15 cellular contexts compared by ENCODE assay signal in genomic region chr21:17602874-17603273, GRCh38. TPM values are rescaled to one million over a fixed set of nuclear protein-coding genes. Genes with fewer than 3 reads are reported as not detected.
A peak's percentile ranks its signal among the peaks of the same experiment; 100 is the strongest.
DNase-seq lines count a peak whose midpoint lies in the region; TF ChIP-seq lines count a peak whose summit lies in the region.
"Had no signal": no experiment of that assay in that cellular context is flagged by ENCODE, and none has a peak within 500 bp of the region (broad histone marks: within the 10 kb centered on the region; RNA-seq: fewer than 3 reads in every experiment).

No MANE protein-coding gene starts in this region.

- H3K79me1 ChIP-seq in mesenchymal stem cell (replicated peaks; ENCODE audit: low read length, poor library complexity, severe bottlenecking), result peaks cover 12% of the 10 kb centered on the region

- no peak overlapping the region for H3K18ac ChIP-seq in mesenchymal stem cell (ENCODE audit: low read depth in 1 of 2, low read length in 2 of 2)

- in situ Hi-C loops in transverse colon (cut with MboI; ENCODE audit: low pct_ligation_motif_present in 1 of 4, low pct_unique_long_range_greater_than_20kb in 1 of 4, low sequenced_read_pairs in 3 of 4), result no loop called here

- H3K27ac ChIP-seq in mesenchymal stem cell (ENCODE audit: low read length, poor library complexity, severe bottlenecking) (no peak overlapping the region), transverse colon (no peak overlapping the region)
- H3K27ac ChIP-seq: body of pancreas, KMS-11 had no signal

- H2AFZ ChIP-seq in mesenchymal stem cell (ENCODE audit: low read depth, low read length), result no peak overlapping the region

- H3K27me3 ChIP-seq in mesenchymal stem cell (ENCODE audit: control insufficient read depth in 1 of 2, insufficient read depth in 1 of 2, low read length in 2 of 2), result no peaks in the 10 kb centered on the region
- H3K27me3 ChIP-seq in transverse colon, result no peaks in the 10 kb centered on the region
- H3K27me3 ChIP-seq: body of pancreas had no signal

- peak; percentile 49 for DNase-seq in Daoy (ENCODE audit: low read depth)
- DNase-seq in Kasumi-1 (lab: John Stamatoyannopoulos, UW), result peak; percentile 9
- peak; percentile 55 for DNase-seq in astrocyte of the hippocampus (ENCODE audit: low read depth, low spot score)
- peak; percentile 18 for DNase-seq in mesenchymal stem cell
- no peak for DNase-seq in stimulated activated CD4-positive, alpha-beta T cell treated with anti-CD3 and anti-CD28 coated beads, Interleukin-2, amount 100 ng/mL, for 48 hours
- no peak for DNase-seq in OCI-M1 (lab: John Stamatoyannopoulos, UW)
- no peak for DNase-seq in transverse colon
- DNase-seq in NCI-H82 treated with DMSO at 0.1 percent for 48 hours (lab: John Stamatoyannopoulos, UW; ENCODE audit: unreplicated experiment), result no peak
- DNase-seq: body of pancreas; DMS 273 treated with DMSO at 0.1 percent for 48 hours; foreskin melanocyte; natural killer cell; NCI-H1694 treated with DMSO at 0.1 percent for 48 hours; stimulated activated naive CD8-positive, alpha-beta T cell treated with anti-CD3 and anti-CD28 coated beads, Interleukin-15, amount 100 ng/mL, for 72 hours had no signal

- no peak for TF ChIP-seq EP300 in transverse colon (IDR thresholded peaks at IDR 0.05; ENCODE audit: low read depth)

- H3K4me3 ChIP-seq in mesenchymal stem cell (ENCODE audit: insufficient read depth in 1 of 2, low read depth in 1 of 2, low read length in 2 of 2) (no peak overlapping the region), transverse colon (no peak overlapping the region)
- H3K4me3 ChIP-seq: body of pancreas had no signal

- H2BK15ac ChIP-seq in mesenchymal stem cell (ENCODE audit: low read depth, poor library complexity, severe bottlenecking), result no peak overlapping the region

- H2BK5ac ChIP-seq in mesenchymal stem cell (ENCODE audit: low read depth, low read length, poor library complexity, severe bottlenecking), result no peak overlapping the region

- H3K4me1 ChIP-seq in mesenchymal stem cell (ENCODE audit: control insufficient read depth, insufficient read depth, low read depth, low read length), result peaks cover under 1% of the 10 kb centered on the region
- H3K4me1 ChIP-seq in transverse colon, result peaks cover 0 to 12% (median 8%) of the 10 kb centered on the region in 4 donors
- H3K4me1 ChIP-seq: body of pancreas had no signal

- peak overlapping the region; percentile 11 for H3K9ac ChIP-seq in mesenchymal stem cell (ENCODE audit: low read length)
- H3K9ac ChIP-seq: KMS-11 had no signal

- peaks cover 7 to 94% of the 10 kb centered on the region in 2 experiments for H3K36me3 ChIP-seq in mesenchymal stem cell (ENCODE audit: control insufficient read depth in 1 of 2, insufficient read depth in 2 of 2, low read depth in 1 of 2, low read length in 2 of 2)
- H3K36me3 ChIP-seq in transverse colon, result peaks cover 0 to 48% (median 20%) of the 10 kb centered on the region in 4 donors

- H4K91ac ChIP-seq in mesenchymal stem cell (ENCODE audit: low read length), result no peak overlapping the region

- H3K9me3 ChIP-seq in mesenchymal stem cell (ENCODE audit: control insufficient read depth, low read length) (no peaks in the 10 kb centered on the region), transverse colon (no peaks in the 10 kb centered on the region)
- H3K9me3 ChIP-seq: body of pancreas had no signal

- H3K4ac ChIP-seq in mesenchymal stem cell (ENCODE audit: low read depth in 1 of 2, low read length in 2 of 2), result no peak overlapping the region

- no peak overlapping the region for H3K4me2 ChIP-seq in mesenchymal stem cell (ENCODE audit: low read length, poor library complexity, severe bottlenecking)
- H3K4me2 ChIP-seq: KMS-11 had no signal

- TF ChIP-seq POLR2A in transverse colon (IDR thresholded peaks at IDR 0.05), result no peak

- H3K23ac ChIP-seq in mesenchymal stem cell (ENCODE audit: low read length in 2 of 2), result no peak overlapping the region

- H4K8ac ChIP-seq in mesenchymal stem cell (ENCODE audit: low read length), result no peak overlapping the region

- intact Hi-C loops in transverse colon (cut with DNase I; ENCODE audit: low total_unique reads), result no loop called here

- no peak overlapping the region for H3K14ac ChIP-seq in mesenchymal stem cell (ENCODE audit: low read length in 2 of 2)

- 94% methylated on average over 3 of the region's 3 CpGs for WGBS in mesenchymal stem cell
- WGBS in transverse colon (ENCODE audit: low coverage in 1 of 2), 2 donors, result 72 to 81% methylated on average over 3 of the region's 3 CpGs

- no peak overlapping the region for H2BK12ac ChIP-seq in mesenchymal stem cell (ENCODE audit: low read length in 2 of 2)

- no peak overlapping the region for H2BK120ac ChIP-seq in mesenchymal stem cell (ENCODE audit: low read depth, low read length)

- no peak overlapping the region for H2AK5ac ChIP-seq in mesenchymal stem cell (ENCODE audit: low read length, severe bottlenecking)

- TF ChIP-seq CTCF in transverse colon (IDR thresholded peaks at IDR 0.05), result no peak

RNA-seq across cellular contexts. Expression of gene BTG3, which starts 9.8 kb away (rescaled TPM):
- 58.0 and 67.3 TPM in 2 replicates for total RNA-seq in Daoy (2014; rRNA removed; shearing (Covaris generic))
- 58.5 TPM for polyA plus RNA-seq in mesenchymal stem cell (2013, experiment 1 of 2)
- 59.0 TPM for polyA plus RNA-seq in mesenchymal stem cell (2013, experiment 2 of 2)
- 100 to 1,000 TPM in 1 of 4 donors, 10 to 100 TPM in 3; 26.9 to 152 (median 45.3) TPM for total RNA-seq in transverse colon

Comparison
In these comparisons a context has a peak if more than half of its experiments do, and no peak if none do; other contexts are left out.
1. DNase-seq: peak in Daoy (single experiment), Kasumi-1 (2 of 2), astrocyte of the hippocampus (single experiment) and mesenchymal stem cell (single experiment); none in stimulated activated CD4-positive, alpha-beta T cell treated with anti-CD3 and anti-CD28 coated beads, Interleukin-2, amount 100 ng/mL, for 48 hours (0 of 2), OCI-M1 (single experiment), transverse colon (single experiment) and NCI-H82 treated with DMSO at 0.1 percent for 48 hours (single experiment).